In the genomic region with DNA sequence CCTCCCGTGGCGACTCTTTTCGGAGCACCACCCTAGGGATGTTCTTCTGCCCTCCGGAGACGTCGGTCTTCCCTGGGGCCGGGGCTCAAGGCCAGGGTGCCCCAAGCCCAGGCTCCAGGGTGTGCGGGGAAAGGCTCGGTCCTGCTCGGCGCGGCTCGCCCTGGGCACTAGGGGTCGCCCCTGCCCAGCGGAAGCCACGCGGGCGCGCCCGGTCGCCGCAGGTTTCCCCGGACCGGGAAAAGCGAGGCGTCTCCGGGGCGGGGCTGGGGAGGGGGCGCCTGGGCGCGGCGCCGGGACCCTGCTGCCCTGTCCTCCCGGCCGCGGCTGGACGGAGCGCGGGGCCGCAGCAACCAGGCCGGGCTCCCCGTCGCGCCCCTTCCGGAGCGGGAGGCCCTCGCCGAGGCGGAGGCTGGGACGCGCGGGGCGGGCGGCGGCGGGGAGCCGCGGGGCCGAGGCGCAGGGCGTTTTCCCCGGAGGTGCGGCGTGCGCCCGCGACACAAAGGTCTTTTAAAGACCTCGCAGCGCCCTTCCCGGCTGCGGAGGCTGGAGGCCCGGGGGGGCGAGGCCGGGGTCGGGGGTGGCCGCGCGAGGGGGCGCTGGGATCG, we compare ENCODE assay signal across 8 cellular contexts.
DNase-seq lines count a peak whose midpoint lies in the region; ATAC-seq and TF ChIP-seq lines count a peak whose summit lies in the region.

No MANE protein-coding gene starts in this region.

- H3K4me1 ChIP-seq in endodermal cell (ENCODE audit: control insufficient read depth, insufficient read depth, low read length), result peaks cover 9% of the 10 kb centered on the region

- WGBS in endodermal cell (ENCODE audit: insufficient coverage in 1 of 2, insufficient read length in 1 of 2), 2 experiments, result 0 to 2% methylated on average over 18 to 80 of the region's 80 CpGs

- POLR2A ChIA-PET in AG04449 (lab: Yijun Ruan, JAX), result no interaction called here

- DNase-seq in AG04449 (ENCODE audit: low read depth, low spot score) (no peak), NCI-H748 treated with DMSO at 0.1 percent for 48 hours (lab: John Stamatoyannopoulos, UW) (peak; percentile 34), endodermal cell (peak; percentile 97), mesothelial cell of epicardium (ENCODE audit: low spot score in 2 of 2, unreplicated experiment in 2 of 2) (peak; percentile 72 to 89)
- DNase-seq in activated CD8-positive, alpha-beta memory T cell treated with anti-CD3 and anti-CD28 coated beads for 1 hour (ENCODE audit: extremely low read depth in 1 of 2, low read depth in 1 of 2), result peak; percentile 28 to 56
- peak; percentile 30 to 51 for DNase-seq in stimulated activated CD8-positive, alpha-beta memory T cell treated with anti-CD3 and anti-CD28 coated beads, Interleukin-15, amount 100 ng/mL, for 4 hours (ENCODE audit: low read depth in 2 of 2)

- peak overlapping the region; percentile 78 for H3K4me3 Mint-ChIP-seq in endodermal cell
- peak overlapping the region; percentile 82 for H3K4me3 Mint-ChIP-seq in mesothelial cell of epicardium

- H3K27me3 Mint-ChIP-seq in endodermal cell (ENCODE audit: insufficient read depth) (peaks cover 31% of the 10 kb centered on the region), mesothelial cell of epicardium (ENCODE audit: low read depth) (peaks cover 13% of the 10 kb centered on the region)

- H3K4me1 Mint-ChIP-seq in endodermal cell (peaks cover 24% of the 10 kb centered on the region), mesothelial cell of epicardium (peaks cover 20% of the 10 kb centered on the region)

- peak overlapping the region; percentile 47 for H3K9ac ChIP-seq in endodermal cell (ENCODE audit: extremely low read depth, low read length, poor library complexity, severe bottlenecking)

- no peak overlapping the region for H3K27ac Mint-ChIP-seq in endodermal cell
- H3K27ac Mint-ChIP-seq in mesothelial cell of epicardium, result no peak overlapping the region

- peak; percentile 85 for ATAC-seq in GM18907 (IDR thresholded peaks at IDR 0.05; ENCODE audit: unreplicated experiment)
- ATAC-seq in HG03175 (IDR thresholded peaks at IDR 0.05; ENCODE audit: unreplicated experiment), result peak; percentile 89

- TF ChIP-seq CTCF in AG04449 (IDR thresholded peaks at IDR 0.05; ENCODE audit: insufficient read depth, low read length, missing control alignments) (peak; percentile 97), endodermal cell (conservative IDR thresholded peaks at IDR 0.05) (peak; percentile 94), mesothelial cell of epicardium (IDR thresholded peaks at IDR 0.05; ENCODE audit: unreplicated experiment) (peak; percentile 86)

- no peak overlapping the region for H3K27ac ChIP-seq in endodermal cell (ENCODE audit: low read depth, low read length)

- no peaks in the 10 kb centered on the region for H3K36me3 ChIP-seq in endodermal cell (ENCODE audit: control insufficient read depth, insufficient read depth, low read length)

- CTCF ChIA-PET in AG04449 (lab: Yijun Ruan, JAX), result interaction anchor here (1.0 to 2.9 kb wide), 9 partner anchors 7 to 703 kb away, joined by 3 to 14 read pairs (median 4); no protein-coding TSS in a partner anchor

- peaks cover 7% of the 10 kb centered on the region for H3K36me3 Mint-ChIP-seq in endodermal cell (ENCODE audit: low read depth)
- peaks cover 2% of the 10 kb centered on the region for H3K36me3 Mint-ChIP-seq in mesothelial cell of epicardium

- peaks cover 10% of the 10 kb centered on the region for H3K27me3 ChIP-seq in endodermal cell (ENCODE audit: control insufficient read depth, insufficient read depth, low read length, poor library complexity, severe bottlenecking)

- H3K9me3 ChIP-seq in endodermal cell (ENCODE audit: control insufficient read depth, low read length), result peaks cover 8% of the 10 kb centered on the region

- H3K4me3 ChIP-seq in AG04449 (ENCODE audit: low read depth, low read length) (peak overlapping the region; percentile 62), endodermal cell (ENCODE audit: low read length) (peak overlapping the region; percentile 84)

- H3K9me3 Mint-ChIP-seq in endodermal cell, result peaks cover 17% of the 10 kb centered on the region
- H3K9me3 Mint-ChIP-seq in mesothelial cell of epicardium, result no peaks in the 10 kb centered on the region
